In the genomic region with DNA sequence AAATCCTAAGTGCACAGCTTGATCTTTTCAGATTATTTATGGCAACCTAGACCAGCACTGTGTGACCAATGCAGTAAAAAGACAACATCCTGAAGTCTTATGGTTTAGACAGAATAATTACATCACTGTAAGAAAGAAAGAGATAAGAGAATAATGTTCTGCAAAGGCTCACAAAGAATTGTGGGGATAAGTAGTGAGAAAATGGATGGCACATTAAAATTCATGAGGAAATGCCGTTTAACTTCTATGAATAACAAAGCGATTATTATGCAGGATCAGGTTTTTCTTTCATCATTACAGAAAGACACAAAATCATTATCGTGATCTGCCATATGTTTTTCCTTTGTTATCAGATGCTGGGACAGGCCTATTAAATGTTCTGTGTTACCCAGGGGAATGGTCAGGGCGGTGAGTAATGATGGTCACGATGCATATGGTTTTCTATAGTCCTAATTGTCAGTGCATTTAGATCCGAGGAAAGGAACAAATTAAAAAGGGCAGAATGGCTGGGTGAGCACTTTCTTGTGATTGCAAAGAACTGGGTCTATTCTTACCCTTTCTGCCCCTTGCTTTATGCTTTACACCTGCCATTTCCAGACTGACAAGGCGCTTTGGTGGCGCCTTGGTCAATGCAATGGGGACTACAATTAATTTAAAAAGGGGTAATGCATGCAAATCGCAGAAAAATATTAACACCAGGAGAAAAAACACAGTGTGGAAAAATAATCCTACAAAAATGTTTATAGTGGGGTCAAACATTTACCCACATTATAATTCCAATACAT, we compare ENCODE assay signal across 15 cellular contexts. TPM values are rescaled to one million over a fixed set of nuclear protein-coding genes. Genes with fewer than 3 reads are reported as not detected.
DNase-seq lines count a peak whose midpoint lies in the region; ATAC-seq and TF ChIP-seq lines count a peak whose summit lies in the region.
"Had no signal": no experiment of that assay in that cellular context is flagged by ENCODE, and none has a peak within 500 bp of the region (broad histone marks: within the 10 kb centered on the region; RNA-seq: fewer than 3 reads in every experiment).

No MANE protein-coding gene starts in this region.

- H3K27ac ChIP-seq in MM.1S (ENCODE audit: low read length), result no peak overlapping the region
- H3K27ac ChIP-seq: sigmoid colon, testis had no signal

- H3K27ac Mint-ChIP-seq in HFFc6, result no peak overlapping the region
- H3K27ac Mint-ChIP-seq: activated CD4-positive, alpha-beta memory T cell treated with anti-CD3 and anti-CD28 coated beads for 36 hours; activated T-cell treated with anti-CD3 and anti-CD28 coated beads, Interleukin-2, amount 50 U/mL, for 72 hours had no signal

- H3K9me3 Mint-ChIP-seq in HFFc6, result no peaks in the 10 kb centered on the region
- H3K9me3 Mint-ChIP-seq: activated CD4-positive, alpha-beta memory T cell treated with anti-CD3 and anti-CD28 coated beads for 36 hours; activated T-cell treated with anti-CD3 and anti-CD28 coated beads, Interleukin-2, amount 50 U/mL, for 72 hours had no signal

- H3K27me3 ChIP-seq in MM.1S (replicated peaks; ENCODE audit: insufficient read depth, low read length), result no peaks in the 10 kb centered on the region
- H3K27me3 ChIP-seq: sigmoid colon, testis had no signal

- H4K20me1 ChIP-seq in MM.1S (ENCODE audit: insufficient read depth, low read length), result no peaks in the 10 kb centered on the region

- H3K9me2 ChIP-seq in MM.1S (replicated peaks; ENCODE audit: insufficient read depth, low read length), result no peaks in the 10 kb centered on the region

- no peak overlapping the region for H3K4me2 ChIP-seq in MM.1S (ENCODE audit: low read depth, low read length)

- H3K9me3 ChIP-seq in MM.1S (replicated peaks; ENCODE audit: insufficient read depth, low read length), result no peaks in the 10 kb centered on the region
- H3K9me3 ChIP-seq: sigmoid colon, testis had no signal

- TF ChIP-seq CTCF in HFFc6 (IDR thresholded peaks at IDR 0.05) (no peak), fibroblast of pulmonary artery (IDR thresholded peaks at IDR 0.05; ENCODE audit: low read length, missing control alignments) (no peak), MM.1S (IDR thresholded peaks at IDR 0.05; ENCODE audit: low read length) (no peak)

- ATAC-seq in GM19397 (IDR thresholded peaks at IDR 0.05; ENCODE audit: unreplicated experiment), result no peak
- ATAC-seq: activated T-cell treated with anti-CD3 and anti-CD28 coated beads, Interleukin-2, amount 50 U/mL, for 72 hours had no signal

- no peak overlapping the region for H2AFZ ChIP-seq in MM.1S (ENCODE audit: low read length)

- H3K4me1 ChIP-seq in MM.1S (ENCODE audit: low read length), result no peaks in the 10 kb centered on the region
- H3K4me1 ChIP-seq: sigmoid colon had no signal

- no peaks in the 10 kb centered on the region for H3K36me3 Mint-ChIP-seq in HFFc6 (ENCODE audit: low read depth)
- H3K36me3 Mint-ChIP-seq: activated CD4-positive, alpha-beta memory T cell treated with anti-CD3 and anti-CD28 coated beads for 36 hours had no signal

- peaks cover 9% of the 10 kb centered on the region for H3K4me1 Mint-ChIP-seq in HFFc6 (ENCODE audit: low read depth)

- DNase-seq in COLO829 (ENCODE audit: low spot score), result peak; percentile 55
- DNase-seq in HFFc6, result no peak
- DNase-seq in SK-MEL-5 (ENCODE audit: low read depth, low spot score), result peak; percentile 100
- DNase-seq in fibroblast of pulmonary artery (ENCODE audit: low read depth), result peak; percentile 28
- DNase-seq in MM.1S, result no peak
- DNase-seq in stimulated activated CD4-positive, alpha-beta T cell treated with anti-CD3 and anti-CD28 coated beads, Interleukin-12 subunit alpha, Interleukin-12 subunit beta, amount 100 ng/mL, for 4 hours, result no peak
- no peak for DNase-seq in stimulated activated CD8-positive, alpha-beta memory T cell treated with anti-CD3 and anti-CD28 coated beads, Interleukin-4, amount 100 ng/mL, for 48 hours
- DNase-seq: activated CD4-positive, alpha-beta memory T cell treated with anti-CD3 and anti-CD28 coated beads for 36 hours; activated T-cell treated with anti-CD3 and anti-CD28 coated beads, Interleukin-2, amount 50 U/mL, for 72 hours; islet precursor cell; SHP77 treated with DMSO at 0.1 percent for 48 hours; sigmoid colon; stimulated activated CD4-positive, alpha-beta T cell treated with anti-CD3 and anti-CD28 coated beads, Interleukin-4, amount 100 ng/mL, for 24 hours; testis had no signal

- peak overlapping the region; percentile 12; the same call in 1 of the 2 replicates for H3K4me3 Mint-ChIP-seq in HFFc6
- H3K4me3 Mint-ChIP-seq: activated CD4-positive, alpha-beta memory T cell treated with anti-CD3 and anti-CD28 coated beads for 36 hours; activated T-cell treated with anti-CD3 and anti-CD28 coated beads, Interleukin-2, amount 50 U/mL, for 72 hours had no signal

- no peak overlapping the region for H3K9ac ChIP-seq in MM.1S (ENCODE audit: low read length)

- H3F3A ChIP-seq in MM.1S (ENCODE audit: insufficient read depth, low read length), result no peaks in the 10 kb centered on the region

- no peaks in the 10 kb centered on the region for H3K36me3 ChIP-seq in MM.1S (replicated peaks; ENCODE audit: insufficient read depth, low read length)
- H3K36me3 ChIP-seq: sigmoid colon had no signal

- no peak overlapping the region for H3K4me3 ChIP-seq in fibroblast of pulmonary artery (replicated peaks; ENCODE audit: low read depth, low read length)
- H3K4me3 ChIP-seq in MM.1S (ENCODE audit: low read length), result no peak overlapping the region
- H3K4me3 ChIP-seq: sigmoid colon, testis had no signal

- peaks cover 11% of the 10 kb centered on the region for H3K27me3 Mint-ChIP-seq in HFFc6 (ENCODE audit: insufficient read depth)

- H3K79me2 ChIP-seq in MM.1S (ENCODE audit: low read length), result no peaks in the 10 kb centered on the region

- in situ Hi-C loops in SK-MEL-5 (cut with HindIII; ENCODE audit: low pct_unique_long_range_greater_than_20kb, low sequenced_read_pairs), result no loop called here

RNA-seq across cellular contexts. Expression of a gene that starts 18.1 kb away (rescaled TPM):
- total RNA-seq in HFFc6 (2021; fragmentation: NEBNext Ultra II Directional; extraction: Animal tissue kit (Norgen Biotek cat#: 25700)), result 10 to 100 TPM; 24.8 to 31.4 (median 28.5) TPM
- 144 and 151 TPM in 2 replicates for total RNA-seq in SK-MEL-5 (2014; rRNA removed; shearing (Covaris generic))
- polyA plus RNA-seq in SK-MEL-5 (2015; cell fraction: cytosol; rRNA removed), result 67.0 and 99.2 TPM in 2 replicates
- 69.6 and 84.9 TPM in 2 replicates for polyA plus RNA-seq in SK-MEL-5 (2015; cell fraction: nucleus; rRNA removed)

Comparison
In these comparisons a context has a peak if more than half of its experiments do, and no peak if none do; other contexts are left out.
1. DNase-seq: peak in COLO829 (single experiment), SK-MEL-5 (single experiment) and fibroblast of pulmonary artery (single experiment); none in HFFc6 (single experiment), MM.1S (single experiment), stimulated activated CD4-positive, alpha-beta T cell treated with anti-CD3 and anti-CD28 coated beads, Interleukin-12 subunit alpha, Interleukin-12 subunit beta, amount 100 ng/mL, for 4 hours (single experiment) and stimulated activated CD8-positive, alpha-beta memory T cell treated with anti-CD3 and anti-CD28 coated beads, Interleukin-4, amount 100 ng/mL, for 48 hours (single experiment).